Comparison of ENCODE assay signal across 20 cellular contexts in genomic region chr19:36482876-36483275, GRCh38.
"Had no signal": no experiment of that assay in that cellular context is flagged by ENCODE, and none has a peak within 500 bp of the region (broad histone marks: within the 10 kb centered on the region; RNA-seq: fewer than 3 reads in every experiment).

No MANE protein-coding gene starts in this region.

- H3K27me3 ChIP-seq: SJSA1 had no signal

- H3K27ac ChIP-seq: KMS-11, SJSA1 had no signal

- H3K4me3 ChIP-seq: K562, SJSA1 had no signal

- H3K4me1 ChIP-seq: SJSA1 had no signal

- DNase-seq: NCI-H1048, NCI-H1105, NCI-H1417, NCI-H1436 treated with DMSO at 0.1 percent for 48 hours, NCI-H1694, NCI-H187 treated with DMSO at 0.1 percent for 48 hours, NCI-H2029 treated with DMSO at 0.1 percent for 48 hours, NCI-H2171 treated with DMSO at 0.1 percent for 48 hours, NCI-H345, NCI-H446 treated with DMSO at 0.1 percent for 48 hours, NCI-H510A treated with DMSO at 0.1 percent for 48 hours, NCI-H69, NCI-H774, Right ventricle myocardium superior, RPMI8226, SIG-M5, SK-N-SH had no signal

- H3K36me3 ChIP-seq: SJSA1 had no signal
